ENCODE assay signal across 22 cellular contexts in genomic region chr14:58060898-58061297, GRCh38.
A peak's percentile ranks its signal among the peaks of the same experiment; 100 is the strongest.
DNase-seq lines count a peak whose midpoint lies in the region; ATAC-seq, FAIRE-seq and TF ChIP-seq lines count a peak whose summit lies in the region.
"Had no signal": no experiment of that assay in that cellular context is flagged by ENCODE, and none has a peak within 500 bp of the region (broad histone marks: within the 10 kb centered on the region; RNA-seq: fewer than 3 reads in every experiment).

No MANE protein-coding gene starts in this region.

- no peaks in the 10 kb centered on the region for H3K79me1 ChIP-seq in H9 (ENCODE audit: insufficient read depth, low read depth, low read length, poor library complexity, severe bottlenecking)

- H3K4me1 Mint-ChIP-seq in H9, result peaks cover 7 to 15% of the 10 kb centered on the region in 2 experiments
- no peaks in the 10 kb centered on the region for H3K4me1 Mint-ChIP-seq in stimulated activated memory B cell treated with anti-CD40 and anti-IgM and Interleukin-4, amounts not matched to agents 10 μg/mL and 1 μg/mL and 100 μg/mL, for 72 hours
- no peaks in the 10 kb centered on the region for H3K4me1 Mint-ChIP-seq in activated T-cell treated with anti-CD3 and anti-CD28 coated beads, Interleukin-2, amount 50 U/mL, for 4 hours (ENCODE audit: low read depth)

- H4K20me1 ChIP-seq in H9 (ENCODE audit: control insufficient read depth, insufficient read depth, insufficient read length), result no peaks in the 10 kb centered on the region
- H4K20me1 ChIP-seq: BLaER1 treated with 17β-estradiol and CSF1 and Interleukin-3, amounts not matched to agents 10 nM and 100 nM had no signal

- H3K36me3 Mint-ChIP-seq in H9 (ENCODE audit: insufficient read depth in 1 of 3, low read depth in 3 of 3), result no peaks in the 10 kb centered on the region
- H3K36me3 Mint-ChIP-seq in stimulated activated memory B cell treated with anti-CD40 and anti-IgM and Interleukin-4, amounts not matched to agents 10 μg/mL and 1 μg/mL and 100 μg/mL, for 72 hours, result no peaks in the 10 kb centered on the region
- H3K36me3 Mint-ChIP-seq in activated T-cell treated with anti-CD3 and anti-CD28 coated beads, Interleukin-2, amount 50 U/mL, for 4 hours (ENCODE audit: insufficient read depth), result no peaks in the 10 kb centered on the region

- H3K4me3 ChIP-seq in bronchial epithelial cell (ENCODE audit: low read depth, low read length) (no peak overlapping the region), small intestine (ENCODE audit: low read depth in 1 of 2, low read length in 2 of 2) (no peak overlapping the region)
- H3K4me3 ChIP-seq: A549; BLaER1 treated with 17β-estradiol and CSF1 and Interleukin-3, amounts not matched to agents 10 nM and 100 nM; MG63 had no signal

- no peak overlapping the region for H2AK5ac ChIP-seq in H9 (ENCODE audit: insufficient read length, low read length)

- no CpG with 5 or more reads among the region's 4 CpGs for WGBS in H9 (ENCODE audit: extremely low coverage, insufficient read length, low lambda C conversion rate)
- WGBS in small intestine, 3 donors, result 68 to 77% (median 70%) methylated on average over 4 of the region's 4 CpGs

- H3K4me1 ChIP-seq in H9 (ENCODE audit: insufficient read depth, low read length) (no peaks in the 10 kb centered on the region), small intestine (ENCODE audit: control insufficient read depth in 2 of 2, insufficient read depth in 1 of 2, low read depth in 1 of 2, low read length in 1 of 2) (no peaks in the 10 kb centered on the region)
- H3K4me1 ChIP-seq: A549; BLaER1 treated with 17β-estradiol and CSF1 and Interleukin-3, amounts not matched to agents 10 nM and 100 nM had no signal

- no peaks in the 10 kb centered on the region for H3K27me3 Mint-ChIP-seq in H9 (ENCODE audit: low read depth)
- H3K27me3 Mint-ChIP-seq in stimulated activated memory B cell treated with anti-CD40 and anti-IgM and Interleukin-4, amounts not matched to agents 10 μg/mL and 1 μg/mL and 100 μg/mL, for 72 hours, result peaks cover 9% of the 10 kb centered on the region
- peaks cover 12% of the 10 kb centered on the region for H3K27me3 Mint-ChIP-seq in activated T-cell treated with anti-CD3 and anti-CD28 coated beads, Interleukin-2, amount 50 U/mL, for 4 hours (ENCODE audit: low read depth)

- DNase-seq in H9, result peak; percentile 35
- no peak for DNase-seq in bronchial epithelial cell (ENCODE audit: low read depth)
- peak; percentile 46 for DNase-seq in iPS-NIHi7 (ENCODE audit: extremely low spot score)
- no peak for DNase-seq in left colon
- DNase-seq in small intestine, result no peak
- no peak for DNase-seq in activated T-cell treated with anti-CD3 and anti-CD28 coated beads, Interleukin-2, amount 50 U/mL, for 4 hours
- DNase-seq: AML-193; CD4-positive, alpha-beta T cell; DMS53; KG1; MG63; NCI-H2029; NCI-H446 treated with DMSO at 0.1 percent for 48 hours; NCI-H526; NCI-H82; NK-92 treated with Interleukin-12 subunit alpha and Interleukin-12 subunit beta, amount 100 ng/mL, for 24 hours; PC-3; SK-N-SH had no signal

- no peak overlapping the region for H3K4me3 Mint-ChIP-seq in H9
- no peak overlapping the region for H3K4me3 Mint-ChIP-seq in stimulated activated memory B cell treated with anti-CD40 and anti-IgM and Interleukin-4, amounts not matched to agents 10 μg/mL and 1 μg/mL and 100 μg/mL, for 72 hours
- no peak overlapping the region for H3K4me3 Mint-ChIP-seq in activated T-cell treated with anti-CD3 and anti-CD28 coated beads, Interleukin-2, amount 50 U/mL, for 4 hours
- H3K4me3 Mint-ChIP-seq: CD4-positive, alpha-beta T cell had no signal

- no peak overlapping the region for H3T11ph ChIP-seq in H9 (ENCODE audit: low read length)

- ATAC-seq in stimulated activated memory B cell treated with anti-CD40 and anti-IgM and Interleukin-4, amounts not matched to agents 10 μg/mL and 1 μg/mL and 100 μg/mL, for 72 hours, result peak; percentile 9
- ATAC-seq in left colon, result no peak
- no peak for ATAC-seq in activated T-cell treated with anti-CD3 and anti-CD28 coated beads, Interleukin-2, amount 50 U/mL, for 4 hours
- ATAC-seq: A549, PC-3 had no signal

- no peak overlapping the region for H3K4me2 ChIP-seq in H9 (ENCODE audit: insufficient read depth, insufficient read length, low read length)
- H3K4me2 ChIP-seq: A549; BLaER1 treated with 17β-estradiol and CSF1 and Interleukin-3, amounts not matched to agents 10 nM and 100 nM; SK-N-SH had no signal

- no peak overlapping the region for H2BK20ac ChIP-seq in H9 (ENCODE audit: low read depth, low read length, poor library complexity, severe bottlenecking)

- no peaks in the 10 kb centered on the region for H3K9me3 Mint-ChIP-seq in H9
- no peaks in the 10 kb centered on the region for H3K9me3 Mint-ChIP-seq in stimulated activated memory B cell treated with anti-CD40 and anti-IgM and Interleukin-4, amounts not matched to agents 10 μg/mL and 1 μg/mL and 100 μg/mL, for 72 hours
- no peaks in the 10 kb centered on the region for H3K9me3 Mint-ChIP-seq in activated T-cell treated with anti-CD3 and anti-CD28 coated beads, Interleukin-2, amount 50 U/mL, for 4 hours
- H3K9me3 Mint-ChIP-seq: CD4-positive, alpha-beta T cell had no signal

- H3K27ac ChIP-seq in H9 (ENCODE audit: insufficient read length, low read depth, low read length), result no peak overlapping the region
- no peak overlapping the region for H3K27ac ChIP-seq in small intestine (ENCODE audit: low read depth in 1 of 2, low read length in 1 of 2)
- H3K27ac ChIP-seq: A549; BLaER1 treated with 17β-estradiol and CSF1 and Interleukin-3, amounts not matched to agents 10 nM and 100 nM had no signal

- H3K27me3 ChIP-seq in H9 (ENCODE audit: insufficient read depth, low read length) (no peaks in the 10 kb centered on the region), bronchial epithelial cell (ENCODE audit: control insufficient read depth, insufficient read depth, low read length) (peaks cover 8% of the 10 kb centered on the region), small intestine (ENCODE audit: control insufficient read depth in 2 of 2, insufficient read depth in 2 of 2, low read length in 2 of 2) (no peaks in the 10 kb centered on the region)
- H3K27me3 ChIP-seq: BLaER1 treated with 17β-estradiol and CSF1 and Interleukin-3, amounts not matched to agents 10 nM and 100 nM; MG63 had no signal

- no peak overlapping the region for H2AFZ ChIP-seq in H9 (ENCODE audit: low read length)

- intact Hi-C loops in left colon (cut with DNase I, micrococcal nuclease), result no loop called here

- TF ChIP-seq CTCF in H9 (conservative IDR thresholded peaks at IDR 0.05), result no peak
- TF ChIP-seq CTCF in bronchial epithelial cell (IDR thresholded peaks at IDR 0.05; ENCODE audit: insufficient read depth, low read length, severe bottlenecking), result no peak

- peak; percentile 23 for FAIRE-seq in bronchial epithelial cell (lab: Jason Lieb, UNC)
- FAIRE-seq in small intestine (lab: Jason Lieb, UNC), result no peak
- FAIRE-seq: G401.6 had no signal

- no peak overlapping the region for H3K18ac ChIP-seq in H9 (ENCODE audit: insufficient read length, low read depth, low read length)

- no peak overlapping the region for H2BK15ac ChIP-seq in H9 (ENCODE audit: low read depth, low read length)

- no peak overlapping the region for H3K56ac ChIP-seq in H9 (ENCODE audit: insufficient read length, low read depth, low read length)

- peak overlapping the region; percentile 30 to 55 (median 38); a peak in 3 of 7 replicates for H3K27ac Mint-ChIP-seq in H9
- no peak overlapping the region for H3K27ac Mint-ChIP-seq in stimulated activated memory B cell treated with anti-CD40 and anti-IgM and Interleukin-4, amounts not matched to agents 10 μg/mL and 1 μg/mL and 100 μg/mL, for 72 hours
- H3K27ac Mint-ChIP-seq: CD4-positive, alpha-beta T cell had no signal

- no peak overlapping the region for H3K4ac ChIP-seq in H9 (ENCODE audit: low read depth, low read length)

- no peak overlapping the region for H4K8ac ChIP-seq in H9 (replicated peaks; ENCODE audit: insufficient read length, low read depth, low read length)

- H2BK5ac ChIP-seq in H9 (ENCODE audit: insufficient read length, low read length), result no peak overlapping the region

- no peak overlapping the region for H2BK12ac ChIP-seq in H9 (ENCODE audit: insufficient read length, low read depth, low read length)

- H4K91ac ChIP-seq in H9 (ENCODE audit: insufficient read length, low read depth, low read length), result no peak overlapping the region

- H3K9ac ChIP-seq in H9 (ENCODE audit: extremely low read depth, insufficient read length, low read length), result no peak overlapping the region
- H3K9ac ChIP-seq: BLaER1 treated with 17β-estradiol and CSF1 and Interleukin-3, amounts not matched to agents 10 nM and 100 nM; SK-N-SH had no signal

- H3K23me2 ChIP-seq in H9 (ENCODE audit: insufficient read length, low read depth, low read length, poor library complexity, severe bottlenecking), result no peaks in the 10 kb centered on the region

- H3K36me3 ChIP-seq in bronchial epithelial cell (ENCODE audit: control insufficient read depth, insufficient read depth, low read length), result no peaks in the 10 kb centered on the region
- no peaks in the 10 kb centered on the region for H3K36me3 ChIP-seq in small intestine (ENCODE audit: control insufficient read depth in 2 of 2, insufficient read depth in 2 of 2, low read length in 2 of 2)
- H3K36me3 ChIP-seq: BLaER1 treated with 17β-estradiol and CSF1 and Interleukin-3, amounts not matched to agents 10 nM and 100 nM; MG63 had no signal

- no peak overlapping the region for H2BK120ac ChIP-seq in H9 (ENCODE audit: low read depth, low read length, poor library complexity, severe bottlenecking)

- H3K23ac ChIP-seq in H9 (ENCODE audit: insufficient read length, low read depth, low read length), result no peak overlapping the region

- H4K5ac ChIP-seq in H9 (ENCODE audit: insufficient read length, low read depth, low read length), result no peak overlapping the region

- H3K79me2 ChIP-seq in H9 (ENCODE audit: insufficient read depth, low read length), result no peaks in the 10 kb centered on the region

- H3K9me3 ChIP-seq in H9 (ENCODE audit: control insufficient read depth, low read depth, low read length) (no peaks in the 10 kb centered on the region), small intestine (ENCODE audit: control insufficient read depth, low read depth) (no peaks in the 10 kb centered on the region)
- H3K9me3 ChIP-seq: A549; BLaER1 treated with 17β-estradiol and CSF1 and Interleukin-3, amounts not matched to agents 10 nM and 100 nM; MG63; SK-N-SH had no signal

- no peak overlapping the region for H3K14ac ChIP-seq in H9 (ENCODE audit: insufficient read depth, low read length)

Comparison
In these comparisons a context has a peak if more than half of its experiments do, and no peak if none do; other contexts are left out.
1. DNase-seq: peak in H9 (single experiment) and iPS-NIHi7 (single experiment); none in bronchial epithelial cell (single experiment), left colon (0 of 2), small intestine (single experiment) and activated T-cell treated with anti-CD3 and anti-CD28 coated beads, Interleukin-2, amount 50 U/mL, for 4 hours (single experiment).